Comparison of ENCODE assay signal across 14 cellular contexts in the genomic region with DNA sequence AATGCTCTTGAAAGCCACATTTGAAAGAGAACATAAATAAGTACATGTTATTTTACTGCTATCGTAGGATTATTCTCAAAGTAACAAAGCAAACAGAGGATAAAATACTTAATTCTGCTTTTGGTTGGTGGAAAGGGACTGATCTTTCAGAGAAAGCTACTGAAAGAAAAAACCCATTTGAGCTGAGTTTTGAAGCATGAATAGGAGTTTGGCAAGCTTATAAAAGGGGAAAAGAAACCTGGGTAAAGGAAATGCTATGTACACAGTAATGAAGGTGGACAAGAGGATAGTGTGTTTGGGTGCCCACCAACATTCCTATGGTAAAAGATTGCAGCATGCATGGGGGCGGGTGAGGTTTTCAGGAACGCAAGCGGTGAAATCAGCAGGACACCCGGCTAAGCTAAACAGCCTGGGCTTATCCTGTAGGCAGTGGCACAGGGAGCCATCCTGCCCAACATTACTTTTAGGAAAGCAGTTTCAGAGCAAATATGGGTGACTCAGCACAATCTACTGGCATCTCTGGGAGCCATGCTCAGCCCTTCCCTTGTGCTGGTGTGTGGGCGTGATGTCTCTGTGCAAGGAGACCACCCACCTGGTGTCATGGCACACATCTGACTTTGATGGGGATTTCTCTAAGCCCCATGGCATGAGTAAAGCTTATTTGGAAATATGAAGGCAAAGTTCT.
DNase-seq lines count a peak whose midpoint lies in the region; TF ChIP-seq lines count a peak whose summit lies in the region.
"Had no signal": no experiment of that assay in that cellular context is flagged by ENCODE, and none has a peak within 500 bp of the region (broad histone marks: within the 10 kb centered on the region; RNA-seq: fewer than 3 reads in every experiment).

No MANE protein-coding gene starts in this region.

- H3K27me3 ChIP-seq in H7 (ENCODE audit: control insufficient read depth, insufficient read depth, low read length): no peaks in the 10 kb centered on the region
- H3K27me3 ChIP-seq in adipocyte (replicated peaks; ENCODE audit: control insufficient read depth, insufficient read depth, low read length): no peaks in the 10 kb centered on the region
- no peaks in the 10 kb centered on the region for H3K27me3 ChIP-seq in skeletal muscle satellite cell (ENCODE audit: control insufficient read depth, insufficient read depth, low read length)
- no peaks in the 10 kb centered on the region for H3K27me3 ChIP-seq in uterus

- TF ChIP-seq CTCF in uterus (IDR thresholded peaks at IDR 0.05): no peak

- H3K9ac ChIP-seq in adipocyte (ENCODE audit: low read length): no peak overlapping the region
- peak overlapping the region; percentile 7 for H3K9ac ChIP-seq in skeletal muscle satellite cell (ENCODE audit: low read depth, low read length)

- H3K4me1 ChIP-seq in adipocyte (ENCODE audit: control insufficient read depth, insufficient read depth, low read length) (peaks cover 24% of the 10 kb centered on the region), skeletal muscle satellite cell (ENCODE audit: control insufficient read depth, insufficient read depth, low read length) (peaks cover 26% of the 10 kb centered on the region), uterus (no peaks in the 10 kb centered on the region)
- H3K4me1 ChIP-seq: lower lobe of right lung had no signal

- H3K36me3 ChIP-seq in H7 (replicated peaks; ENCODE audit: control insufficient read depth, insufficient read depth, low read length): no peaks in the 10 kb centered on the region
- H3K36me3 ChIP-seq in adipocyte (ENCODE audit: control insufficient read depth, insufficient read depth, low read length, severe bottlenecking): no peaks in the 10 kb centered on the region
- H3K36me3 ChIP-seq in skeletal muscle satellite cell (ENCODE audit: insufficient read depth, low read length): no peaks in the 10 kb centered on the region
- no peaks in the 10 kb centered on the region for H3K36me3 ChIP-seq in uterus
- H3K36me3 ChIP-seq: lower lobe of right lung had no signal

- H3K4me2 ChIP-seq in skeletal muscle satellite cell (ENCODE audit: low read length): peak overlapping the region; percentile 20

- peak; percentile 10 for DNase-seq in H7
- peak; percentile 61 for DNase-seq in adipocyte (ENCODE audit: low read depth)
- peak; percentile 49 to 95 (median 78) for DNase-seq in head of caudate nucleus
- DNase-seq in uterus: no peak
- DNase-seq in NCI-H2196 treated with DMSO at 0.1 percent for 48 hours (lab: John Stamatoyannopoulos, UW; ENCODE audit: unreplicated experiment): no peak
- no peak for DNase-seq in OCI-M2 (lab: John Stamatoyannopoulos, UW; ENCODE audit: unreplicated experiment)
- DNase-seq: activated effector memory CD4-positive, alpha-beta T cell treated with anti-CD3 and anti-CD28 coated beads, Interleukin-2, amount 50 U/mL, for 16 hours; CD4-positive, alpha-beta memory T cell; lower lobe of right lung; NCI-H1930; NCI-H526; SW 1271 had no signal

- no peak for TF ChIP-seq POLR2A in uterus (IDR thresholded peaks at IDR 0.05)

- H3K4me3 ChIP-seq in H7 (ENCODE audit: insufficient read depth, low read depth, low read length) (no peak overlapping the region), adipocyte (ENCODE audit: low read length) (no peak overlapping the region), skeletal muscle satellite cell (ENCODE audit: low read length) (no peak overlapping the region), uterus (no peak overlapping the region)
- H3K4me3 ChIP-seq: lower lobe of right lung, skin epidermis had no signal

- intact Hi-C loops in head of caudate nucleus (cut with DNase I): no loop called here
- intact Hi-C loops in uterus (cut with DNase I; ENCODE audit: low total_unique reads): no loop called here

- no peak overlapping the region for H3K27ac ChIP-seq in uterus
- H3K27ac ChIP-seq: lower lobe of right lung, skin epidermis had no signal

- no peaks in the 10 kb centered on the region for H3K9me3 ChIP-seq in adipocyte (ENCODE audit: control insufficient read depth, low read length)
- H3K9me3 ChIP-seq in skeletal muscle satellite cell (replicated peaks; ENCODE audit: low read length): no peaks in the 10 kb centered on the region
- H3K9me3 ChIP-seq in uterus: no peaks in the 10 kb centered on the region
- H3K9me3 ChIP-seq: lower lobe of right lung had no signal

Comparison
In these comparisons a context has a peak if more than half of its experiments do, and no peak if none do; other contexts are left out.
1. DNase-seq: peak in H7 (single experiment), adipocyte (single experiment) and head of caudate nucleus (42 of 42); none in uterus (0 of 2), NCI-H2196 treated with DMSO at 0.1 percent for 48 hours (single experiment) and OCI-M2 (single experiment).